Comparison of ENCODE assay signal across 8 cellular contexts in the genomic region with DNA sequence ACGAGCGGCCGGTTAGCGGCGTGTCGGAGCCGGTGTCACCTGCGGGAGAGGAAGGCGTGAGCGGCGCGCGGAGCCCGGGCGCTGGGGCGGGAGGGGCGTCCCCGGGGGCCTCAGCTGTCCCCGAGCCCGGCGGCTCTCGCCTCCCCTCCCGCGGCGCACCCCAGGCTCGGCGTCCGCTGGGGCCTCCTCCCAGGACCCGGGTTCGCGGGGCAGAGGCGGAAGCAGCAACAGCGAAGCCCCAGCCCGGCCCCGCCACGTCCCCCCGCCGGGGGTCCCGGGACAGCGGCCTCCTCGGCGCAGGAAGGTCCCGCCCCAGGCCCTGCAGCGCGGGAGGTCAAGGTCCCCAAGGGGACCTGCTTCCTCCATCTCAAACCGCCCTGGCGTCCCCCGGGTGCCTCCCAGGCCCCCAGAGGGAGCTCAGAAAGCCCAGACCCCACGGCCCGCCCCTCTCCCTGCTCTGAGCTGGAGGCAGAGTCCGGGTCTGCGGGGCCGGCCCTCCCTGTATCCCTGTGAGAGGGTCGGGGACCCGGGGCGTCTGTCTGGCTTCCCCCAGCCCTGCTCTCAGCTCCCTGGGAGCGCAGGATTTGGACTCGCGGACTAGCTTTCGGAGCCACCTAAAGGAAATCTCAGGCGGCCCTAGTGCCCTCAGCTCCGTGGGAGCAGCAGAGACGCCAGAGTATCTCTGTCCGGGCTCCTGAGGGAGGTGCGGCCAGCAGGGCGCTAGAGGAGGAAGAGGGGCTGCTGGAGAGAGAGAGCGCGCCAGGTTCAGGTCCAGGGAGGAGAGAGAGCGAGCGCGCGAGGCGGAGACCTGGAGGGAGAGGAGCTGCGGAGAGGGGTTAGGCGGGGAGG. TPM values are rescaled to one million over a fixed set of nuclear protein-coding genes. Genes with fewer than 3 reads are reported as not detected.
A peak's percentile ranks its signal among the peaks of the same experiment; 100 is the strongest.
DNase-seq lines count a peak whose midpoint lies in the region; ATAC-seq and TF ChIP-seq lines count a peak whose summit lies in the region.

No MANE protein-coding gene starts in this region.

- H3K4me3 ChIP-seq in AG04450 (ENCODE audit: low read depth, low read length) = peak overlapping the region; percentile 70

- TF ChIP-seq CTCF in AG04450 (IDR thresholded peaks at IDR 0.05; ENCODE audit: low read depth, low read length) = no peak
- TF ChIP-seq CTCF in osteocyte (IDR thresholded peaks at IDR 0.05) = no peak

- no peak overlapping the region for H3K27ac Mint-ChIP-seq in activated naive CD4-positive, alpha-beta T cell treated with anti-CD3 and anti-CD28 coated beads for 36 hours
- H3K27ac Mint-ChIP-seq in osteocyte (ENCODE audit: unreplicated experiment) = peak overlapping the region; percentile 65

- peak overlapping the region; percentile 81 for H3K4me3 Mint-ChIP-seq in activated naive CD4-positive, alpha-beta T cell treated with anti-CD3 and anti-CD28 coated beads for 36 hours
- H3K4me3 Mint-ChIP-seq in osteocyte (ENCODE audit: unreplicated experiment) = peak overlapping the region; percentile 87

- peaks cover 3% of the 10 kb centered on the region for H3K27me3 ChIP-seq in AG04450 (ENCODE audit: control insufficient read depth, insufficient read depth, low read length)

- ATAC-seq in GM18867 (IDR thresholded peaks at IDR 0.05; ENCODE audit: unreplicated experiment) = peak; percentile 30
- peak; percentile 35 for ATAC-seq in HG03039 (IDR thresholded peaks at IDR 0.05; ENCODE audit: unreplicated experiment)

- H3K4me1 Mint-ChIP-seq in activated naive CD4-positive, alpha-beta T cell treated with anti-CD3 and anti-CD28 coated beads for 36 hours (ENCODE audit: low read depth) = peaks cover 28% of the 10 kb centered on the region
- peaks cover 19% of the 10 kb centered on the region for H3K4me1 Mint-ChIP-seq in osteocyte (ENCODE audit: unreplicated experiment)

- no peaks in the 10 kb centered on the region; the same call in 1 of the 2 replicates for H3K9me3 ChIP-seq in AG04450 (ENCODE audit: control insufficient read depth, insufficient read depth, low read length)

- intact Hi-C loops in activated naive CD4-positive, alpha-beta T cell treated with anti-CD3 and anti-CD28 coated beads for 36 hours (cut with micrococcal nuclease) = loop anchor here (1.0 to 10.0 kb wide), 7 partner anchors 15 to 871 kb away; partner anchors contain the start of genes CCDC127, CEP72, CLPTM1L and SDHA

- CTCF ChIA-PET in AG04450 (lab: Charles Lee) = interaction anchor here (0.8 to 1.2 kb wide), 2 partner anchors 27 to 157 kb away, joined by 4 read pairs; no protein-coding TSS in a partner anchor
- CTCF ChIA-PET in activated naive CD4-positive, alpha-beta T cell treated with anti-CD3 and anti-CD28 coated beads for 36 hours (lab: Charles Lee) = interaction anchor here (0.6 to 1.7 kb wide), 3 partner anchors 24 to 264 kb away, joined by 3 to 20 read pairs (median 3); no protein-coding TSS in a partner anchor

- POLR2A ChIA-PET in AG04450 (lab: Yijun Ruan, JAX) = interaction anchor here (0.9 to 1.0 kb wide), 2 partner anchors 138 to 152 kb away, joined by 3 read pairs; partner anchors contain the start of gene AHRR

- peaks cover 13% of the 10 kb centered on the region for H3K36me3 Mint-ChIP-seq in activated naive CD4-positive, alpha-beta T cell treated with anti-CD3 and anti-CD28 coated beads for 36 hours (ENCODE audit: low read depth)
- H3K36me3 Mint-ChIP-seq in osteocyte (ENCODE audit: unreplicated experiment) = peaks cover 4% of the 10 kb centered on the region

- no peaks in the 10 kb centered on the region for H3K9me3 Mint-ChIP-seq in activated naive CD4-positive, alpha-beta T cell treated with anti-CD3 and anti-CD28 coated beads for 36 hours
- no peaks in the 10 kb centered on the region for H3K9me3 Mint-ChIP-seq in osteocyte (ENCODE audit: unreplicated experiment)

- DNase-seq in AG04450 (ENCODE audit: low read depth, low spot score) (no peak), NCI-H510A (lab: John Stamatoyannopoulos, UW) (peak; percentile 53), glomerular visceral epithelial cell (ENCODE audit: extremely low spot score) (peak; percentile 64), osteocyte (ENCODE audit: extremely low spot score, unreplicated experiment) (no peak), GDM1 (lab: John Stamatoyannopoulos, UW) (no peak)
- peak; percentile 31 for DNase-seq in activated naive CD4-positive, alpha-beta T cell treated with anti-CD3 and anti-CD28 coated beads for 36 hours

- no peak overlapping the region for H3K27ac ChIP-seq in AG04450 (ENCODE audit: low read depth, low read length)

- H3K27me3 Mint-ChIP-seq in activated naive CD4-positive, alpha-beta T cell treated with anti-CD3 and anti-CD28 coated beads for 36 hours (ENCODE audit: low read depth) = peaks cover 2% of the 10 kb centered on the region
- no peaks in the 10 kb centered on the region for H3K27me3 Mint-ChIP-seq in osteocyte (ENCODE audit: unreplicated experiment)

RNA-seq across cellular contexts. Expression of gene EXOC3, which starts 30.6 kb away (rescaled TPM):
- polyA plus RNA-seq in AG04450 (2011; rRNA removed) = 27.3 and 32.9 TPM in 2 replicates
- 31.7 and 38.2 TPM in 2 replicates for polyA minus RNA-seq in AG04450 (2011; rRNA and poly(A)+ RNA removed)
- total RNA-seq in activated naive CD4-positive, alpha-beta T cell treated with anti-CD3 and anti-CD28 coated beads for 36 hours = 10 to 100 TPM; 41.6 to 41.7 TPM
- 70.0 and 81.4 TPM in 2 replicates for total RNA-seq in osteocyte

RNA-seq across cellular contexts. Expression of gene SLC9A3, which starts 50.7 kb away (rescaled TPM):
- 0.76 and 1.0 TPM in 2 replicates for polyA plus RNA-seq in AG04450 (2011; rRNA removed)
- polyA minus RNA-seq in AG04450 (2011; rRNA and poly(A)+ RNA removed) = 0.14 and 0.26 TPM in 2 replicates
- total RNA-seq in activated naive CD4-positive, alpha-beta T cell treated with anti-CD3 and anti-CD28 coated beads for 36 hours = 1 to 10 TPM; 1.6 to 2.3 TPM
- 1.2 and 1.7 TPM in 2 replicates for total RNA-seq in osteocyte

Comparison
In these comparisons a context has a peak if more than half of its experiments do, and no peak if none do; other contexts are left out.
1. DNase-seq: peak in NCI-H510A (single experiment), activated naive CD4-positive, alpha-beta T cell treated with anti-CD3 and anti-CD28 coated beads for 36 hours (single experiment) and glomerular visceral epithelial cell (single experiment); none in AG04450 (single experiment), osteocyte (single experiment) and GDM1 (single experiment).